In the genomic region with DNA sequence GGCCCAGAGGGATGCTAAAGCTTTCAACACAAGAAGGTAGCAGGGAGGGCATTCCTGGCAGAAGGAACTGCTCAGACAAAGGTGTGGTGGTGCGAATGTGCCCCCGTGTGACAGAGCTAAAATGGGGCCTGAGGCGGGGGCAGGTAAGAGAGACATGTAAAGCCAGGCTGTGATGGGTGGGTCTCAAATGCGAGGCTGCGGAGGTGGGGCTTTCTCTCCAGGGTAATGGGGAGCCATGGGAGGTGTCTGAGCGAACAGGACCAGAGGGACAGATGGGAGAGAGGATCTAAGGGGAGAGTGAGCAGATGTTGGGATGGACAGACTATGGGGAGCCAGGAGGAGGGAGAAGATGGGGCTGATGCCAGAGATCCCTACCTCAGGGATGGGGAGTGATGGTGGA, we compare ENCODE assay signal across 25 cellular contexts.
"Had no signal": no experiment of that assay in that cellular context is flagged by ENCODE, and none has a peak within 500 bp of the region (broad histone marks: within the 10 kb centered on the region; RNA-seq: fewer than 3 reads in every experiment).

No MANE protein-coding gene starts in this region.

- H3K27me3 ChIP-seq: pancreas, uterus had no signal

- H3K4me1 Mint-ChIP-seq: mesothelial cell of epicardium; natural killer cell; nephron progenitor cell; neural progenitor cell; stimulated activated effector memory CD8-positive, alpha-beta T cell treated with anti-CD3 and anti-CD28 coated beads, Interleukin-12 subunit alpha, Interleukin-12 subunit beta, amount 100 ng/mL, for 72 hours had no signal

- H3K4me3 Mint-ChIP-seq: mesothelial cell of epicardium; naive B cell; natural killer cell; nephron progenitor cell; neural progenitor cell; stimulated activated effector memory CD8-positive, alpha-beta T cell treated with anti-CD3 and anti-CD28 coated beads, Interleukin-12 subunit alpha, Interleukin-12 subunit beta, amount 100 ng/mL, for 72 hours; stimulated activated naive CD8-positive, alpha-beta T cell treated with anti-CD3 and anti-CD28 coated beads, Interleukin-15, Interleukin-2, amounts not matched to agents 100 ng/mL and 50 ng/mL, for 24 hours; type B pancreatic cell had no signal

- H3K36me3 Mint-ChIP-seq: mesothelial cell of epicardium; naive B cell; natural killer cell; neural progenitor cell; stimulated activated effector memory CD8-positive, alpha-beta T cell treated with anti-CD3 and anti-CD28 coated beads, Interleukin-12 subunit alpha, Interleukin-12 subunit beta, amount 100 ng/mL, for 72 hours; type B pancreatic cell had no signal

- H2AFZ ChIP-seq: neural progenitor cell had no signal

- H3K36me3 ChIP-seq: left ventricle myocardium inferior, neural progenitor cell, pancreas, prostate gland, spleen, suprapubic skin, thoracic aorta, tibial nerve, uterus had no signal

- H3K27ac Mint-ChIP-seq: mesothelial cell of epicardium; nephron progenitor cell; neural progenitor cell; stimulated activated effector memory CD8-positive, alpha-beta T cell treated with anti-CD3 and anti-CD28 coated beads, Interleukin-12 subunit alpha, Interleukin-12 subunit beta, amount 100 ng/mL, for 72 hours; stimulated activated naive CD8-positive, alpha-beta T cell treated with anti-CD3 and anti-CD28 coated beads, Interleukin-15, Interleukin-2, amounts not matched to agents 100 ng/mL and 50 ng/mL, for 24 hours; type B pancreatic cell had no signal

- H3K4me3 ChIP-seq: left ventricle myocardium inferior, lung, neural progenitor cell, pancreas, prostate gland, spleen, suprapubic skin, thoracic aorta, tibial nerve, uterus had no signal

- ATAC-seq: natural killer cell; pancreas; right cardiac atrium; sciatic nerve; stimulated activated effector memory CD8-positive, alpha-beta T cell treated with anti-CD3 and anti-CD28 coated beads, Interleukin-12 subunit alpha, Interleukin-12 subunit beta, amount 100 ng/mL, for 72 hours had no signal

- H3K4me2 ChIP-seq: neural progenitor cell had no signal

- H3K9me3 Mint-ChIP-seq: mesothelial cell of epicardium; natural killer cell; nephron progenitor cell; neural progenitor cell; stimulated activated effector memory CD8-positive, alpha-beta T cell treated with anti-CD3 and anti-CD28 coated beads, Interleukin-12 subunit alpha, Interleukin-12 subunit beta, amount 100 ng/mL, for 72 hours; stimulated activated naive CD8-positive, alpha-beta T cell treated with anti-CD3 and anti-CD28 coated beads, Interleukin-15, Interleukin-2, amounts not matched to agents 100 ng/mL and 50 ng/mL, for 24 hours; type B pancreatic cell had no signal

- DNase-seq: hippocampal formation; left ventricle myocardium inferior; mesendoderm; naive B cell; natural killer cell; nephron progenitor cell; pancreas; retina; small intestine; spleen; stimulated activated CD4-positive, alpha-beta T cell treated with anti-CD3 and anti-CD28 coated beads, Interleukin-4, amount 100 ng/mL, for 24 hours; stimulated activated naive CD4-positive, alpha-beta T cell; uterus had no signal

- H3K9me3 ChIP-seq: left ventricle myocardium inferior, pancreas, prostate gland, spleen, suprapubic skin, thoracic aorta, tibial nerve, uterus had no signal

- H3K27ac ChIP-seq: left ventricle myocardium inferior, neural progenitor cell, pancreas, prostate gland, spleen, suprapubic skin, thoracic aorta, tibial nerve, uterus had no signal

- H3K4me1 ChIP-seq: left ventricle myocardium inferior, neural progenitor cell, pancreas, prostate gland, suprapubic skin, tibial nerve, uterus had no signal
